21 cellular contexts compared by ENCODE assay signal in the genomic region with DNA sequence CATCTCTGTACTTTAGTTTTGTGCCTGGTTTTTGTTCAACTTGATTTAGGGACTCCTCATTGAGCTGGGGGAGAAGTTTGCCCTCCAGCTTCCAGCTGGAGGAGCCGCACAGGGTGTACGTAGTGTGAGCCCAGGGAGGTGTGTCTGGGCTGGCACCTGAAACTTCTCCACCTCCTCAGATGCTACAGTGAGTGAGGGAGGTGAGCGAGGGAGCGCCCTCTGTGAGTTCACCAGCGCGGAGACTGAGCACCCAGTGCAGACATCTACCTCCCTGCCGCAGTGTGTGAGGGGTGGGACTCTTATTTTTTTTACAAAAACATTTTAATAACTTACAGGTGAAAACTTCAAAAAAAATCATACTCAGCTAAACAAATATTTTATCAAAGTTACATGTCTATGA.
DNase-seq lines count a peak whose midpoint lies in the region; ATAC-seq and TF ChIP-seq lines count a peak whose summit lies in the region.
"Had no signal": no experiment of that assay in that cellular context is flagged by ENCODE, and none has a peak within 500 bp of the region (broad histone marks: within the 10 kb centered on the region; RNA-seq: fewer than 3 reads in every experiment).

No MANE protein-coding gene starts in this region.

- no peak overlapping the region for H2AK5ac ChIP-seq in neuronal stem cell (ENCODE audit: low read depth, low read length)

- peak overlapping the region in 9 of 11 experiments; percentile 70 to 87 (median 77); a peak in 17 of 22 replicates for H3K4me2 ChIP-seq in BLaER1 treated with 17β-estradiol and CSF1 and Interleukin-3, amounts not matched to agents 10 nM and 100 nM
- no peak overlapping the region for H3K4me2 ChIP-seq in neuronal stem cell (ENCODE audit: insufficient read depth, low read length, poor library complexity, severe bottlenecking)
- H3K4me2 ChIP-seq: A549 had no signal

- peak overlapping the region; percentile 53 for H3K18ac ChIP-seq in neuronal stem cell (ENCODE audit: low read length)

- H2BK12ac ChIP-seq in neuronal stem cell (ENCODE audit: low read length), result no peak overlapping the region

- no peak overlapping the region for H3K14ac ChIP-seq in neuronal stem cell (ENCODE audit: low read length)

- TF ChIP-seq CTCF in foreskin keratinocyte (conservative IDR thresholded peaks at IDR 0.05), result no peak

- no peak overlapping the region for H4K91ac ChIP-seq in neuronal stem cell (ENCODE audit: low read depth, low read length, poor library complexity)

- H4K20me1 ChIP-seq in BLaER1 treated with 17β-estradiol and CSF1 and Interleukin-3, amounts not matched to agents 10 nM and 100 nM, result no peaks in the 10 kb centered on the region

- H3K9ac ChIP-seq in BLaER1 treated with 17β-estradiol and CSF1 and Interleukin-3, amounts not matched to agents 10 nM and 100 nM, result no peak overlapping the region
- no peak overlapping the region for H3K9ac ChIP-seq in neuronal stem cell (ENCODE audit: low read depth, low read length, poor library complexity)
- H3K9ac ChIP-seq: GM23248 had no signal

- H2BK120ac ChIP-seq in neuronal stem cell (ENCODE audit: low read depth, low read length), result no peak overlapping the region

- H3K79me1 ChIP-seq in neuronal stem cell (ENCODE audit: low read depth, low read length), result no peaks in the 10 kb centered on the region

- no peak overlapping the region for H2BK15ac ChIP-seq in neuronal stem cell (ENCODE audit: low read length)

- H3K23ac ChIP-seq in neuronal stem cell (ENCODE audit: low read depth, low read length, poor library complexity), result no peak overlapping the region

- no peak overlapping the region for H3K4ac ChIP-seq in neuronal stem cell (ENCODE audit: low read length)

- intact Hi-C loops in Right ventricle myocardium inferior (cut with DNase I) (no loop called here), left cardiac atrium (cut with DNase I) (no loop called here)

- DNase-seq in foreskin keratinocyte (no peak), neuronal stem cell (ENCODE audit: low spot score) (no peak), Right ventricle myocardium inferior (ENCODE audit: missing footprints) (no peak), left cardiac atrium (no peak), COLO668 (lab: John Stamatoyannopoulos, UW; ENCODE audit: unreplicated experiment) (no peak)
- no peak for DNase-seq in stimulated activated CD4-positive, alpha-beta T cell treated with anti-CD3 and anti-CD28 coated beads, Interleukin-2, amount 100 ng/mL, for 48 hours
- DNase-seq: 8988T; ACHN; Caco-2; CD4-positive, alpha-beta memory T cell; DMS 273 treated with DMSO at 0.1 percent for 48 hours; DMS79; EL; GDM1; GM23248; H9 had no signal

- H3K27me3 ChIP-seq in BLaER1 treated with 17β-estradiol and CSF1 and Interleukin-3, amounts not matched to agents 10 nM and 100 nM, result peaks cover 0 to 13% (median 0%) of the 10 kb centered on the region in 11 experiments; a peak in 3 of 22 replicates
- H3K27me3 ChIP-seq in foreskin keratinocyte (peaks cover 24% of the 10 kb centered on the region), neuronal stem cell (ENCODE audit: control insufficient read depth in 3 of 3, insufficient read depth in 3 of 3, low read depth in 1 of 3, low read length in 3 of 3) (no peaks in the 10 kb centered on the region)

- no peak overlapping the region for H4K8ac ChIP-seq in neuronal stem cell (ENCODE audit: low read depth, low read length)

- no peak overlapping the region for H3K27ac ChIP-seq in BLaER1 treated with 17β-estradiol and CSF1 and Interleukin-3, amounts not matched to agents 10 nM and 100 nM
- H3K27ac ChIP-seq in KOPT-K1 (ENCODE audit: low read depth, low read length, poor library complexity, severe bottlenecking) (peak overlapping the region; percentile 39), foreskin keratinocyte (no peak overlapping the region), neuronal stem cell (replicated peaks; ENCODE audit: low read length) (no peak overlapping the region)
- H3K27ac ChIP-seq: A549, GM23248 had no signal

- peaks cover 25 to 54% (median 48%) of the 10 kb centered on the region in 10 experiments for H3K4me1 ChIP-seq in BLaER1 treated with 17β-estradiol and CSF1 and Interleukin-3, amounts not matched to agents 10 nM and 100 nM
- H3K4me1 ChIP-seq in foreskin keratinocyte (no peaks in the 10 kb centered on the region), neuronal stem cell (ENCODE audit: control insufficient read depth in 2 of 2, insufficient read depth in 1 of 2, low read depth in 1 of 2, low read length in 2 of 2) (peaks cover 6 to 15% of the 10 kb centered on the region in 2 donors)
- H3K4me1 ChIP-seq: A549, Caco-2 had no signal

- peak overlapping the region; percentile 39 for H2AFZ ChIP-seq in neuronal stem cell (ENCODE audit: low read length)
- H2AFZ ChIP-seq: GM23248 had no signal

- peaks cover 0 to 7% (median 0%) of the 10 kb centered on the region in 11 experiments; a peak in 4 of 22 replicates for H3K9me3 ChIP-seq in BLaER1 treated with 17β-estradiol and CSF1 and Interleukin-3, amounts not matched to agents 10 nM and 100 nM (replicated peaks in 1 of 11)
- no peaks in the 10 kb centered on the region for H3K9me3 ChIP-seq in KOPT-K1 (ENCODE audit: insufficient read depth, low read length, poor library complexity, severe bottlenecking)
- H3K9me3 ChIP-seq in neuronal stem cell (replicated peaks in 1 of 2; ENCODE audit: control insufficient read depth in 2 of 2, insufficient read depth in 1 of 2, low read depth in 1 of 2, low read length in 2 of 2), result peaks cover 0 to 8% of the 10 kb centered on the region in 2 donors
- H3K9me3 ChIP-seq: A549, Caco-2 had no signal

- no CpG with 5 or more reads among the region's 7 CpGs for WGBS in neuronal stem cell (ENCODE audit: extremely low coverage in 2 of 2, insufficient read length in 2 of 2, insufficient replicate concordance in 1 of 2), 2 donors

- H3K36me3 ChIP-seq in BLaER1 treated with 17β-estradiol and CSF1 and Interleukin-3, amounts not matched to agents 10 nM and 100 nM, result no peaks in the 10 kb centered on the region; a peak in 1 of 22 replicates
- H3K36me3 ChIP-seq in KOPT-K1 (ENCODE audit: insufficient read depth, low read length), result no peaks in the 10 kb centered on the region
- H3K36me3 ChIP-seq in neuronal stem cell (replicated peaks in 1 of 2; ENCODE audit: control insufficient read depth in 2 of 2, insufficient read depth in 2 of 2, low read length in 2 of 2), result no peaks in the 10 kb centered on the region

- no peak overlapping the region for H2BK5ac ChIP-seq in neuronal stem cell (ENCODE audit: low read length)

- ATAC-seq in foreskin keratinocyte (peak; percentile 16), Right ventricle myocardium inferior (no peak), left cardiac atrium (no peak)
- ATAC-seq: A549, GM12878, HCT116 had no signal

- H3K4me3 ChIP-seq in BLaER1 treated with 17β-estradiol and CSF1 and Interleukin-3, amounts not matched to agents 10 nM and 100 nM, result no peak overlapping the region
- no peak overlapping the region for H3K4me3 ChIP-seq in neuronal stem cell (ENCODE audit: low read length in 2 of 2)
- H3K4me3 ChIP-seq: A549, GM12878, GM23248 had no signal
